In the genomic region with DNA sequence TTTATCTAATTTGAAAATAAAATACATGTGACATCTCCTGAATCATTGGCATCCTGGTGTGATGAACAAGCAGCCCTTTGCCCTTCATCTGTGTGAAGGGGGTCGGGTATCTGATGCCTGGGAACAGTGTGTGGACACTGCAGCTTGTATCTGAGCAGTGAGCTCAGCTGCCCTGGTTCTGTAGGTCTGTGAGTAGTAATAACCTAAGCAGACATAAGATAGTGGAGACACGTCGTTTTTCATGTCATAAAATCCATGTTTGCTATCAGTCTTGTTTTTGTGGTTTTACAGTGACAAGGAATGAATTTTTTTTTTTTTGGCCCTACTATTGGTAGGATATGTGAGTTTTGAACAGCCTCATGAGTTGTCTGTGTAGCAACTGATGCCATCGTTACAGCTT, we compare ENCODE assay signal across 18 cellular contexts.
DNase-seq lines count a peak whose midpoint lies in the region; ATAC-seq and TF ChIP-seq lines count a peak whose summit lies in the region.
"Had no signal": no experiment of that assay in that cellular context is flagged by ENCODE, and none has a peak within 500 bp of the region (broad histone marks: within the 10 kb centered on the region; RNA-seq: fewer than 3 reads in every experiment).

No MANE protein-coding gene starts in this region.

- peaks cover 62% of the 10 kb centered on the region for H3K36me3 Mint-ChIP-seq in activated T-helper 2 cell treated with anti-CD3 and anti-CD28 coated beads, Interferon-gamma antibody, Interleukin-2, Interleukin-4, amounts not matched to agents 10 μg/mL and 5 μg/mL and 100 μg/mL, durations not matched to agents 14 hours and 24 hours and 36 hours (ENCODE audit: low read depth)

- H3K4me3 ChIP-seq in BE2C (ENCODE audit: low read depth, low read length) = no peak overlapping the region
- no peak overlapping the region for H3K4me3 ChIP-seq in foreskin fibroblast (ENCODE audit: low read depth in 1 of 2, low read length in 2 of 2)
- no peak overlapping the region for H3K4me3 ChIP-seq in WERI-Rb-1 (ENCODE audit: low read depth, low read length)

- intact Hi-C loops in activated T-helper 2 cell treated with anti-CD3 and anti-CD28 coated beads, Interferon-gamma antibody, Interleukin-2, Interleukin-4, amounts not matched to agents 10 μg/mL and 5 μg/mL and 100 μg/mL, durations not matched to agents 14 hours and 24 hours and 36 hours (cut with micrococcal nuclease) = no loop called here

- H3K36me3 ChIP-seq in BE2C (peaks cover 7% of the 10 kb centered on the region; the same call in 1 of the 2 replicates), WERI-Rb-1 (no peaks in the 10 kb centered on the region; the same call in 1 of the 2 replicates)

- H3K27me3 ChIP-seq in BE2C (no peaks in the 10 kb centered on the region), WERI-Rb-1 (ENCODE audit: insufficient read depth, low read depth, severe bottlenecking) (no peaks in the 10 kb centered on the region)

- no peak overlapping the region for H3K4me3 Mint-ChIP-seq in activated T-helper 2 cell treated with anti-CD3 and anti-CD28 coated beads, Interferon-gamma antibody, Interleukin-2, Interleukin-4, amounts not matched to agents 10 μg/mL and 5 μg/mL and 100 μg/mL, durations not matched to agents 14 hours and 24 hours and 36 hours (ENCODE audit: low read depth)

- peak; percentile 32 for DNase-seq in BE2C
- DNase-seq in EH (ENCODE audit: low read depth) = peak; percentile 23
- peak; percentile 35 for DNase-seq in amniotic epithelial cell (ENCODE audit: low read depth)
- peak; percentile 45 to 66 for DNase-seq in foreskin fibroblast
- DNase-seq in activated T-helper 2 cell treated with anti-CD3 and anti-CD28 coated beads, Interferon-gamma antibody, Interleukin-2, Interleukin-4, amounts not matched to agents 10 μg/mL and 5 μg/mL and 100 μg/mL, durations not matched to agents 14 hours and 24 hours and 36 hours (ENCODE audit: low spot score) = no peak
- no peak for DNase-seq in WERI-Rb-1
- DNase-seq: DMS79, MM.1S, NCI-H1092, NCI-H1436 treated with DMSO at 0.1 percent for 48 hours, NCI-H2081, NCI-H2171 treated with DMSO at 0.1 percent for 48 hours, NCI-H774, PC-3, RPMI8226, SHP77 treated with DMSO at 0.1 percent for 48 hours had no signal

- TF ChIP-seq CTCF in BE2C (IDR thresholded peaks at IDR 0.05; ENCODE audit: low read depth, low read length) = no peak
- TF ChIP-seq CTCF in foreskin fibroblast (IDR thresholded peaks at IDR 0.05; ENCODE audit: low read depth, low read length) = no peak
- TF ChIP-seq CTCF in WERI-Rb-1 (IDR thresholded peaks at IDR 0.05; ENCODE audit: low read depth, low read length) = no peak

- H3K9me3 ChIP-seq in BE2C (no peaks in the 10 kb centered on the region), WERI-Rb-1 (ENCODE audit: severe bottlenecking) (no peaks in the 10 kb centered on the region)

- peaks cover 43% of the 10 kb centered on the region for H3K4me1 Mint-ChIP-seq in activated T-helper 2 cell treated with anti-CD3 and anti-CD28 coated beads, Interferon-gamma antibody, Interleukin-2, Interleukin-4, amounts not matched to agents 10 μg/mL and 5 μg/mL and 100 μg/mL, durations not matched to agents 14 hours and 24 hours and 36 hours (ENCODE audit: low read depth)

- peaks cover 19% of the 10 kb centered on the region for H3K4me1 ChIP-seq in BE2C

- no peaks in the 10 kb centered on the region for H3K27me3 Mint-ChIP-seq in activated T-helper 2 cell treated with anti-CD3 and anti-CD28 coated beads, Interferon-gamma antibody, Interleukin-2, Interleukin-4, amounts not matched to agents 10 μg/mL and 5 μg/mL and 100 μg/mL, durations not matched to agents 14 hours and 24 hours and 36 hours (ENCODE audit: low read depth)

- no peak overlapping the region for H3K27ac Mint-ChIP-seq in activated T-helper 2 cell treated with anti-CD3 and anti-CD28 coated beads, Interferon-gamma antibody, Interleukin-2, Interleukin-4, amounts not matched to agents 10 μg/mL and 5 μg/mL and 100 μg/mL, durations not matched to agents 14 hours and 24 hours and 36 hours

- no peak overlapping the region for H3K27ac ChIP-seq in WERI-Rb-1
- H3K27ac ChIP-seq: C4-2B had no signal

- ATAC-seq in HG02763 (IDR thresholded peaks at IDR 0.05; ENCODE audit: unreplicated experiment) = no peak
- ATAC-seq: PC-3 had no signal

- H3K9me3 Mint-ChIP-seq in activated T-helper 2 cell treated with anti-CD3 and anti-CD28 coated beads, Interferon-gamma antibody, Interleukin-2, Interleukin-4, amounts not matched to agents 10 μg/mL and 5 μg/mL and 100 μg/mL, durations not matched to agents 14 hours and 24 hours and 36 hours = no peaks in the 10 kb centered on the region

Comparison
In these comparisons a context has a peak if more than half of its experiments do, and no peak if none do; other contexts are left out.
1. DNase-seq: peak in BE2C (single experiment), EH (single experiment), amniotic epithelial cell (single experiment) and foreskin fibroblast (2 of 2); none in activated T-helper 2 cell treated with anti-CD3 and anti-CD28 coated beads, Interferon-gamma antibody, Interleukin-2, Interleukin-4, amounts not matched to agents 10 μg/mL and 5 μg/mL and 100 μg/mL, durations not matched to agents 14 hours and 24 hours and 36 hours (single experiment) and WERI-Rb-1 (single experiment).